In genomic region chr4:14743172-14743571, GRCh38 we compare ENCODE assay signal across 22 cellular contexts.
DNase-seq lines count a peak whose midpoint lies in the region; ATAC-seq, FAIRE-seq and TF ChIP-seq lines count a peak whose summit lies in the region.
"Had no signal": no experiment of that assay in that cellular context is flagged by ENCODE, and none has a peak within 500 bp of the region (broad histone marks: within the 10 kb centered on the region; RNA-seq: fewer than 3 reads in every experiment).

No MANE protein-coding gene starts in this region.

- no peak overlapping the region for H3K4me3 Mint-ChIP-seq in osteocyte (ENCODE audit: unreplicated experiment)
- H3K4me3 Mint-ChIP-seq: B cell; CD4-positive, CD25-positive, alpha-beta regulatory T cell; CD8-positive, alpha-beta T cell; GM23338; H9 had no signal

- CTCF ChIA-PET in HepG2 (lab: Yijun Ruan, JAX; ENCODE audit: low intra/inter-chr PET ratio, low total read pairs) = no interaction called here

- no peaks in the 10 kb centered on the region for H3K36me3 Mint-ChIP-seq in osteocyte (ENCODE audit: unreplicated experiment)
- H3K36me3 Mint-ChIP-seq: CD4-positive, CD25-positive, alpha-beta regulatory T cell; CD8-positive, alpha-beta T cell had no signal

- H4K20me1 ChIP-seq in HepG2 (ENCODE audit: insufficient read depth, low read length) = no peaks in the 10 kb centered on the region
- H4K20me1 ChIP-seq: BLaER1 had no signal

- peaks cover 16% of the 10 kb centered on the region for H3K4me1 Mint-ChIP-seq in osteocyte (ENCODE audit: unreplicated experiment)
- H3K4me1 Mint-ChIP-seq: B cell; CD4-positive, CD25-positive, alpha-beta regulatory T cell had no signal

- H3K4me3 ChIP-seq in HepG2 (replicated peaks in 1 of 3; ENCODE audit: insufficient read depth in 1 of 3, low read depth in 2 of 3, low read length in 3 of 3) (no peak overlapping the region), right lobe of liver (no peak overlapping the region), brain microvascular endothelial cell (ENCODE audit: low read depth, low read length) (no peak overlapping the region)
- H3K4me3 ChIP-seq: A549, BLaER1, GM23338 had no signal

- H3K9me3 ChIP-seq in HepG2 (ENCODE audit: low read length) (peaks cover 37% of the 10 kb centered on the region), right lobe of liver (no peaks in the 10 kb centered on the region)
- H3K9me3 ChIP-seq: A549, BLaER1, Caco-2 had no signal

- H3K4me1 ChIP-seq in HepG2 (ENCODE audit: insufficient read depth, low read length) = no peaks in the 10 kb centered on the region
- H3K4me1 ChIP-seq in right lobe of liver = no peaks in the 10 kb centered on the region
- H3K4me1 ChIP-seq: A549, BLaER1, Caco-2 had no signal

- POLR2A ChIA-PET in HepG2 (lab: Yijun Ruan, JAX) = no interaction called here

- no peaks in the 10 kb centered on the region for H3K36me3 ChIP-seq in HepG2 (replicated peaks in 1 of 2; ENCODE audit: control insufficient read depth in 1 of 2, insufficient read depth in 2 of 2, low read length in 2 of 2)
- H3K36me3 ChIP-seq in right lobe of liver = no peaks in the 10 kb centered on the region
- no peaks in the 10 kb centered on the region for H3K36me3 ChIP-seq in brain microvascular endothelial cell (replicated peaks)
- H3K36me3 ChIP-seq: BLaER1 had no signal

- no peak for TF ChIP-seq EP300 in HepG2 (IDR thresholded peaks at IDR 0.05; ENCODE audit: low read depth in 2 of 2, low read length in 2 of 2)
- TF ChIP-seq EP300 in HepG2 (CRISPR knock-in tag; IDR thresholded peaks at IDR 0.05; ENCODE audit: borderline replicate concordance) = no peak

- 4% methylated on average over 5 of the region's 5 CpGs for WGBS in HepG2 (ENCODE audit: low lambda C conversion rate)
- WGBS in right lobe of liver (ENCODE audit: insufficient coverage, low coverage, low lambda C conversion rate, missing lambda C conversion rate) = 67% methylated on average over 5 of the region's 5 CpGs

- intact Hi-C loops in HepG2 (cut with micrococcal nuclease; ENCODE audit: unreplicated experiment) = no loop called here
- intact Hi-C loops in right lobe of liver (cut with DNase I) = no loop called here

- TF ChIP-seq POLR2A in HepG2 (IDR thresholded peaks at IDR 0.05; ENCODE audit: insufficient read depth in 1 of 2, low read depth in 2 of 2, low read length in 2 of 2) (no peak), right lobe of liver (IDR thresholded peaks at IDR 0.05) (no peak)

- H3K27me3 Mint-ChIP-seq in osteocyte (ENCODE audit: unreplicated experiment) = peaks cover 12% of the 10 kb centered on the region
- H3K27me3 Mint-ChIP-seq: CD4-positive, CD25-positive, alpha-beta regulatory T cell had no signal

- H2AFZ ChIP-seq in HepG2 (ENCODE audit: low read length) = no peak overlapping the region

- no peak for DNase-seq in HepG2 (ENCODE audit: low spot score)
- no peak for DNase-seq in right lobe of liver
- peak; percentile 17 for DNase-seq in brain microvascular endothelial cell
- DNase-seq in osteocyte (ENCODE audit: extremely low spot score, unreplicated experiment) = no peak
- DNase-seq in urothelium cell line (ENCODE audit: low spot score) = no peak
- no peak for DNase-seq in D721Med (ENCODE audit: insufficient read length, low spot score)
- DNase-seq: Caco-2; CD4-positive, CD25-positive, alpha-beta regulatory T cell; CD8-positive, alpha-beta T cell; DMS 273 treated with DMSO at 0.1 percent for 48 hours; DMS79; GF-D8; H9 had no signal

- no TSS peak for BruUV-seq in HepG2 (replicated peaks; lab: Mats Ljungman, UMichigan)

- H3K9me3 Mint-ChIP-seq in osteocyte (ENCODE audit: unreplicated experiment) = no peaks in the 10 kb centered on the region
- H3K9me3 Mint-ChIP-seq: CD4-positive, CD25-positive, alpha-beta regulatory T cell; CD8-positive, alpha-beta T cell; GM23338; H9 had no signal

- TF ChIP-seq CTCF in HepG2 (CRISPR knock-in tag; IDR thresholded peaks at IDR 0.05) (no peak), right lobe of liver (IDR thresholded peaks at IDR 0.05) (no peak), brain microvascular endothelial cell (IDR thresholded peaks at IDR 0.05; ENCODE audit: low read depth, low read length, missing control alignments) (no peak), osteocyte (IDR thresholded peaks at IDR 0.05) (no peak), D721Med (IDR thresholded peaks at IDR 0.05; ENCODE audit: insufficient read depth, missing control alignments) (no peak)

- ATAC-seq in HepG2 (no peak), right lobe of liver (no peak)
- ATAC-seq: A549; CD8-positive, alpha-beta T cell; GM23338; HCT116 had no signal

- peak overlapping the region; percentile 39 for H3K27ac Mint-ChIP-seq in osteocyte (ENCODE audit: unreplicated experiment)
- H3K27ac Mint-ChIP-seq: B cell; CD4-positive, CD25-positive, alpha-beta regulatory T cell; CD8-positive, alpha-beta T cell; GM23338; H9 had no signal

- H3K27me3 ChIP-seq in HepG2 (ENCODE audit: control insufficient read depth in 1 of 2, insufficient read depth in 2 of 2, low read length in 2 of 2) = no peaks in the 10 kb centered on the region
- H3K27me3 ChIP-seq in right lobe of liver = no peaks in the 10 kb centered on the region
- H3K27me3 ChIP-seq in brain microvascular endothelial cell (replicated peaks) = no peaks in the 10 kb centered on the region
- H3K27me3 ChIP-seq: BLaER1 had no signal

- H3K9ac ChIP-seq in HepG2 (ENCODE audit: insufficient read depth, low read depth, low read length) = no peak overlapping the region
- H3K9ac ChIP-seq: BLaER1 had no signal

- H3K79me2 ChIP-seq in HepG2 (ENCODE audit: insufficient read depth, low read length) = no peaks in the 10 kb centered on the region

- H3K27ac ChIP-seq in HepG2 (ENCODE audit: extremely low read length, insufficient read depth, low read length) (no peak overlapping the region), right lobe of liver (no peak overlapping the region), brain microvascular endothelial cell (no peak overlapping the region)
- H3K27ac ChIP-seq: 22Rv1, A549, BLaER1, C4-2B had no signal

- in situ Hi-C loops in HepG2 (cut with HindIII; ENCODE audit: extremely low pct_ligation_motif_present, low pct_unique_long_range_greater_than_20kb) = no loop called here
- in situ Hi-C loops in brain microvascular endothelial cell (cut with HindIII; ENCODE audit: low pct_ligation_motif_present, low sequenced_read_pairs) = no loop called here

- no peak overlapping the region for H3K4me2 ChIP-seq in HepG2 (ENCODE audit: low read depth, low read length)
- H3K4me2 ChIP-seq: A549, BLaER1, GM23338 had no signal

- FAIRE-seq in HepG2 (lab: Jason Lieb, UNC) (no peak), urothelium cell line (lab: Jason Lieb, UNC) (no peak), D721Med (lab: Jason Lieb, UNC) (no peak)
- FAIRE-seq: A549, GM12891, GM18507 had no signal

- no peak for TF ChIP-seq RAD21 in HepG2 (CRISPR knock-in tag; IDR thresholded peaks at IDR 0.05)

TF ChIP-seq in HepG2, 621 proteins besides CTCF, POLR2A, EP300 and RAD21:
- TF ChIP-seq CREB3 (CRISPR knock-in tag; IDR thresholded peaks at IDR 0.05) (no peak), PBX3 (CRISPR knock-in tag; IDR thresholded peaks at IDR 0.05; ENCODE audit: borderline replicate concordance) (no peak), ATF7 (IDR thresholded peaks at IDR 0.05) (peak; percentile 62; the same call in 1 of the 2 replicates), ATF7 (CRISPR knock-in tag; IDR thresholded peaks at IDR 0.05) (no peak), ZNF431 (CRISPR knock-in tag; IDR thresholded peaks at IDR 0.05; ENCODE audit: borderline replicate concordance, low read depth) (no peak)
